Comparison of ENCODE assay signal across 17 cellular contexts in the genomic region with DNA sequence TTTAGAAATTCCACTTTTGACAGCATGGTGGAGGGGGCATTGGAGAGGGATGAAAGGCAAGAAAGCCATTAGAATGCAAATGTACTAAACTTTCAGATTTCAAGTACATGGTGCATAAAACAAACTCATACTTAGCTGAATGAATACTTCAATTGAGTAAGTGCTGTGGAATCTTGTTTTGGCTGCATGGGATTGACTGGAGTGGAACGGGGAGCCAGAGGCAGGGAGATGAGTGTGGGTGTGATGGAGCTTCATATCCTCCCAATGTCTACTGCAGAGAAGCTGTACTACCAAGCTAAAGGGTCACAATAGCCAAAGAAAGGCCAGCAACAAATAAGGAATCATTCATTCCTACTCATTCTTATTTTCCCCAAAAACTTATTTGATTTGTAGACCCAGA. TPM values are rescaled to one million over a fixed set of nuclear protein-coding genes. Genes with fewer than 3 reads are reported as not detected.
DNase-seq lines count a peak whose midpoint lies in the region; ATAC-seq and TF ChIP-seq lines count a peak whose summit lies in the region.
"Had no signal": no experiment of that assay in that cellular context is flagged by ENCODE, and none has a peak within 500 bp of the region (broad histone marks: within the 10 kb centered on the region; RNA-seq: fewer than 3 reads in every experiment).

No MANE protein-coding gene starts in this region.

- no peaks in the 10 kb centered on the region for H3K9me3 Mint-ChIP-seq in HFFc6

- DNase-seq in AG08396 (ENCODE audit: low spot score), result peak; percentile 32
- peak; percentile 41 for DNase-seq in HFFc6
- DNase-seq in fibroblast of peridontal ligament (ENCODE audit: extremely low read depth), result peak; percentile 23
- no peak for DNase-seq in left lung
- DNase-seq in activated CD4-positive, alpha-beta T cell treated with anti-CD3 and anti-CD28 coated beads, Interleukin-2, amount 50 U/mL, for 4 hours, result no peak
- DNase-seq in NCI-H226, result no peak
- DNase-seq in SJCRH30, result no peak
- DNase-seq: AML-193, Caco-2, DMS153, HCEC 1CT, MV-4-11, NCI-H1417 treated with DMSO at 0.1 percent for 48 hours, NCI-H2081, NCI-H510A treated with DMSO at 0.1 percent for 48 hours had no signal

- no peaks in the 10 kb centered on the region for H3K4me1 ChIP-seq in left lung
- H3K4me1 ChIP-seq in SJCRH30, result peaks cover 15% of the 10 kb centered on the region
- H3K4me1 ChIP-seq: Caco-2 had no signal

- intact Hi-C loops in left lung (cut with DNase I), result no loop called here

- H3K27me3 ChIP-seq in left lung (no peaks in the 10 kb centered on the region), SJCRH30 (no peaks in the 10 kb centered on the region)

- H3K4me3 ChIP-seq in left lung, result no peak overlapping the region
- H3K4me3 ChIP-seq in SJCRH30, result no peak overlapping the region
- H3K4me3 ChIP-seq: K562 had no signal

- H3K27ac ChIP-seq in left lung (no peak overlapping the region), SJCRH30 (no peak overlapping the region)

- H3K4me3 Mint-ChIP-seq in HFFc6, result no peak overlapping the region

- peaks cover 30% of the 10 kb centered on the region for H3K36me3 Mint-ChIP-seq in HFFc6 (ENCODE audit: low read depth)

- ATAC-seq in left lung, result peak; percentile 61
- ATAC-seq in HG02642 (IDR thresholded peaks at IDR 0.05; ENCODE audit: poor library complexity, unreplicated experiment), result no peak
- ATAC-seq: K562 had no signal

- H3K36me3 ChIP-seq in left lung (peaks cover 0 to 25% of the 10 kb centered on the region in 2 donors), SJCRH30 (peaks cover 60% of the 10 kb centered on the region)

- no peak overlapping the region for H3K27ac Mint-ChIP-seq in HFFc6

- H3K9me3 ChIP-seq in left lung (no peaks in the 10 kb centered on the region), SJCRH30 (replicated peaks) (no peaks in the 10 kb centered on the region)
- H3K9me3 ChIP-seq: Caco-2 had no signal

- TF ChIP-seq CTCF in HFFc6 (IDR thresholded peaks at IDR 0.05), result no peak
- TF ChIP-seq CTCF in left lung (IDR thresholded peaks at IDR 0.05), result no peak

- peaks cover 20% of the 10 kb centered on the region for H3K4me1 Mint-ChIP-seq in HFFc6 (ENCODE audit: low read depth)

- no peaks in the 10 kb centered on the region for H3K27me3 Mint-ChIP-seq in HFFc6 (ENCODE audit: insufficient read depth)

RNA-seq across cellular contexts. Expression of a gene that starts 52.3 kb away (rescaled TPM):
- 10 to 100 TPM; 23.9 to 30.9 (median 26.3) TPM for total RNA-seq in HFFc6 (2021; fragmentation: NEBNext Ultra II Directional; extraction: Animal tissue kit (Norgen Biotek cat#: 25700))
- total RNA-seq in left lung, result 10 to 100 TPM; 18.2 to 22.1 TPM
- 47.1 and 49.0 TPM in 2 replicates for total RNA-seq in SJCRH30 (2014; rRNA removed; shearing (Covaris generic))

Comparison
In these comparisons a context has a peak if more than half of its experiments do, and no peak if none do; other contexts are left out.
1. DNase-seq: peak in AG08396 (single experiment), HFFc6 (single experiment) and fibroblast of peridontal ligament (single experiment); none in left lung (0 of 2), activated CD4-positive, alpha-beta T cell treated with anti-CD3 and anti-CD28 coated beads, Interleukin-2, amount 50 U/mL, for 4 hours (0 of 2), NCI-H226 (single experiment) and SJCRH30 (0 of 2).